7 cellular contexts compared by ENCODE assay signal in genomic region chrX:135256923-135257322, GRCh38. TPM values are rescaled to one million over a fixed set of nuclear protein-coding genes. Genes with fewer than 3 reads are reported as not detected.
"Had no signal": no experiment of that assay in that cellular context is flagged by ENCODE, and none has a peak within 500 bp of the region (broad histone marks: within the 10 kb centered on the region; RNA-seq: fewer than 3 reads in every experiment).

No MANE protein-coding gene starts in this region.

- H3K4me1 Mint-ChIP-seq: H9 had no signal

- H3K4me3 ChIP-seq: GM23248, K562 had no signal

- H3K4me3 Mint-ChIP-seq: H9 had no signal

- ATAC-seq: K562 had no signal

- H3K27ac Mint-ChIP-seq: H9 had no signal

- DNase-seq: GM23248, GOT3, H9, HCEC 1CT, IMR-90 had no signal

- H3K27ac ChIP-seq: GM23248 had no signal

- H2AFZ ChIP-seq: GM23248 had no signal

RNA-seq across cellular contexts. Expression of gene ETDA, which starts 5.1 kb away (rescaled TPM):
- total RNA-seq: GM23248, H9, HT-29, IMR-90, K562 had no signal
- polyA plus RNA-seq: GM23248, IMR-90, K562 had no signal

RNA-seq across cellular contexts. Expression of gene ETDC, which starts 52.4 kb away (rescaled TPM):
- total RNA-seq: GM23248, H9, HT-29, IMR-90, K562 had no signal
- polyA plus RNA-seq: GM23248, IMR-90, K562 had no signal
